Comparison of ENCODE assay signal across 7 cellular contexts in genomic region chr4:38310446-38311043, GRCh38.
DNase-seq lines count a peak whose midpoint lies in the region; ATAC-seq and TF ChIP-seq lines count a peak whose summit lies in the region.

No MANE protein-coding gene starts in this region.

- no peaks in the 10 kb centered on the region for H3K9me3 ChIP-seq in IMR-90 (ENCODE audit: control insufficient read depth, insufficient read depth, low read length)
- no peaks in the 10 kb centered on the region for H3K9me3 ChIP-seq in osteoblast (ENCODE audit: low read depth, low read length)

- H3K9me1 ChIP-seq in IMR-90 (ENCODE audit: insufficient read depth, low read length): no peaks in the 10 kb centered on the region

- no peak overlapping the region for H3K9ac ChIP-seq in IMR-90 (ENCODE audit: low read depth, low read length)

- H3K4me1 Mint-ChIP-seq in activated T-helper 2 cell treated with anti-CD3 and anti-CD28 coated beads, Interferon-gamma antibody, Interleukin-2, Interleukin-4, amounts not matched to agents 10 μg/mL and 5 μg/mL and 100 μg/mL, durations not matched to agents 14 hours and 24 hours and 36 hours (ENCODE audit: low read depth): peaks cover 58% of the 10 kb centered on the region

- H3K56ac ChIP-seq in IMR-90 (ENCODE audit: extremely low read depth, insufficient read depth, low read length): no peak overlapping the region

- H3K79me2 ChIP-seq in osteoblast (ENCODE audit: insufficient read depth, low read length): no peaks in the 10 kb centered on the region

- no peaks in the 10 kb centered on the region for H3K79me1 ChIP-seq in IMR-90 (ENCODE audit: low read depth in 1 of 2, low read length in 2 of 2)

- ATAC-seq in GM21447 (IDR thresholded peaks at IDR 0.05; ENCODE audit: unreplicated experiment): peak; percentile 90
- ATAC-seq in IMR-90 (ENCODE audit: low read depth): no peak

- CTCF ChIA-PET in IMR-90 (lab: Yijun Ruan, JAX): interaction anchor here (1.1 kb wide), 1 partner anchor 9 kb away, joined by 5 read pairs; no protein-coding TSS in a partner anchor

- no peak overlapping the region for H3K4ac ChIP-seq in IMR-90 (ENCODE audit: low read depth, low read length)

- in situ Hi-C loops in IMR-90 (cut with MboI; ENCODE audit: low sequenced_read_pairs): loop anchor here (10.0 kb wide), 1 partner anchor 246 kb away; no protein-coding TSS in a partner anchor

- H3K4me1 ChIP-seq in IMR-90 (ENCODE audit: control insufficient read depth, insufficient read depth, low read length) (no peaks in the 10 kb centered on the region), osteoblast (ENCODE audit: insufficient read depth, low read length) (peaks cover 7% of the 10 kb centered on the region)

- no peak overlapping the region for H2BK5ac ChIP-seq in IMR-90 (ENCODE audit: low read depth, low read length, poor library complexity, severe bottlenecking)

- H4K20me1 ChIP-seq in IMR-90 (ENCODE audit: insufficient read depth, low read length) (no peaks in the 10 kb centered on the region), osteoblast (ENCODE audit: insufficient read depth, low read length) (no peaks in the 10 kb centered on the region)

- H4K8ac ChIP-seq in IMR-90 (ENCODE audit: low read depth in 2 of 2, low read length in 2 of 2): no peak overlapping the region

- no peak overlapping the region for H3K23ac ChIP-seq in IMR-90 (ENCODE audit: low read depth, low read length)

- H2BK20ac ChIP-seq in IMR-90 (ENCODE audit: low read depth, low read length): no peak overlapping the region

- H2AFZ ChIP-seq in IMR-90 (replicated peaks; ENCODE audit: low read length, poor library complexity) (peak overlapping the region; percentile 13), osteoblast (ENCODE audit: low read length) (no peak overlapping the region)

- H2BK15ac ChIP-seq in IMR-90 (ENCODE audit: low read depth, low read length): no peak overlapping the region

- H3K4me3 Mint-ChIP-seq in activated T-helper 2 cell treated with anti-CD3 and anti-CD28 coated beads, Interferon-gamma antibody, Interleukin-2, Interleukin-4, amounts not matched to agents 10 μg/mL and 5 μg/mL and 100 μg/mL, durations not matched to agents 14 hours and 24 hours and 36 hours (ENCODE audit: low read depth): no peak overlapping the region

- H3K4me3 ChIP-seq in IMR-90 (ENCODE audit: insufficient read depth, low read depth, low read length): no peak overlapping the region
- no peak overlapping the region for H3K4me3 ChIP-seq in osteoblast (ENCODE audit: insufficient read depth, low read length)

- no peak overlapping the region for H2AK9ac ChIP-seq in IMR-90 (replicated peaks; ENCODE audit: low read depth, low read length, poor library complexity)

- H2BK120ac ChIP-seq in IMR-90 (ENCODE audit: low read depth, low read length): no peak overlapping the region

- H3K9me3 Mint-ChIP-seq in activated T-helper 2 cell treated with anti-CD3 and anti-CD28 coated beads, Interferon-gamma antibody, Interleukin-2, Interleukin-4, amounts not matched to agents 10 μg/mL and 5 μg/mL and 100 μg/mL, durations not matched to agents 14 hours and 24 hours and 36 hours: peaks cover 13% of the 10 kb centered on the region

- 95% methylated on average over 2 of the region's 4 CpGs; no CpG with 5 or more reads in 1 of the 2 experiments for WGBS in IMR-90 (ENCODE audit: extremely low coverage in 2 of 2, insufficient read length in 1 of 2), 2 experiments

- H2AK5ac ChIP-seq in IMR-90 (ENCODE audit: low read depth, low read length): no peak overlapping the region

- peak overlapping the region; percentile 38 for H3K27ac Mint-ChIP-seq in activated T-helper 2 cell treated with anti-CD3 and anti-CD28 coated beads, Interferon-gamma antibody, Interleukin-2, Interleukin-4, amounts not matched to agents 10 μg/mL and 5 μg/mL and 100 μg/mL, durations not matched to agents 14 hours and 24 hours and 36 hours

- no peak overlapping the region for H4K5ac ChIP-seq in IMR-90 (ENCODE audit: low read depth, low read length)

- H3K36me3 Mint-ChIP-seq in activated T-helper 2 cell treated with anti-CD3 and anti-CD28 coated beads, Interferon-gamma antibody, Interleukin-2, Interleukin-4, amounts not matched to agents 10 μg/mL and 5 μg/mL and 100 μg/mL, durations not matched to agents 14 hours and 24 hours and 36 hours (ENCODE audit: low read depth): peaks cover 15% of the 10 kb centered on the region

- POLR2A ChIA-PET in IMR-90 (lab: Charles Lee; ENCODE audit: unreplicated experiment): no interaction called here

- H3K14ac ChIP-seq in IMR-90 (replicated peaks; ENCODE audit: low read depth, low read length): no peak overlapping the region

- H4K91ac ChIP-seq in IMR-90 (ENCODE audit: insufficient read depth, low read depth, low read length): no peak overlapping the region

- dilution Hi-C loops in IMR-90 (cut with HindIII; ENCODE audit: low sequenced_read_pairs, unreplicated experiment): no loop called here

- H3K27ac ChIP-seq in IMR-90 (ENCODE audit: insufficient read depth, low read length) (no peak overlapping the region), osteoblast (ENCODE audit: low read depth, low read length) (no peak overlapping the region)

- H3K27me3 ChIP-seq in IMR-90 (ENCODE audit: control insufficient read depth, insufficient read depth, low read length) (peaks cover 7% of the 10 kb centered on the region), osteoblast (ENCODE audit: insufficient read depth, low read length) (no peaks in the 10 kb centered on the region)

- H3K36me3 ChIP-seq in IMR-90 (ENCODE audit: control insufficient read depth, insufficient read depth, low read length) (no peaks in the 10 kb centered on the region), osteoblast (ENCODE audit: insufficient read depth, low read length) (no peaks in the 10 kb centered on the region)

- no peak for DNase-seq in IMR-90
- peak; percentile 77 for DNase-seq in activated T-helper 2 cell treated with anti-CD3 and anti-CD28 coated beads, Interferon-gamma antibody, Interleukin-2, Interleukin-4, amounts not matched to agents 10 μg/mL and 5 μg/mL and 100 μg/mL, durations not matched to agents 14 hours and 24 hours and 36 hours (ENCODE audit: low spot score)
- peak; percentile 76 for DNase-seq in stimulated activated CD4-positive, alpha-beta T cell treated with anti-CD3 and anti-CD28 coated beads, Interleukin-15, amount 100 ng/mL, for 24 hours
- DNase-seq in osteoblast (ENCODE audit: insufficient read length, low spot score, missing footprints): no peak
- no peak for DNase-seq in hepatic stellate cell (ENCODE audit: low spot score)
- DNase-seq in DMS153 treated with DMSO at 0.1 percent for 48 hours (lab: John Stamatoyannopoulos, UW; ENCODE audit: unreplicated experiment): no peak

- H3K18ac ChIP-seq in IMR-90 (ENCODE audit: low read depth, low read length): no peak overlapping the region

- BruUV-seq in IMR-90 (replicated peaks; lab: Mats Ljungman, UMichigan): no TSS peak

- intact Hi-C loops in IMR-90 (cut with micrococcal nuclease): no loop called here
- intact Hi-C loops in activated T-helper 2 cell treated with anti-CD3 and anti-CD28 coated beads, Interferon-gamma antibody, Interleukin-2, Interleukin-4, amounts not matched to agents 10 μg/mL and 5 μg/mL and 100 μg/mL, durations not matched to agents 14 hours and 24 hours and 36 hours (cut with micrococcal nuclease): loop anchor here (1.0 to 5.0 kb wide), 5 partner anchors 25 to 1988 kb away; no protein-coding TSS in a partner anchor

- TF ChIP-seq RAD21 in IMR-90 (IDR thresholded peaks at IDR 0.05; ENCODE audit: low read length): no peak

- H3K27me3 Mint-ChIP-seq in activated T-helper 2 cell treated with anti-CD3 and anti-CD28 coated beads, Interferon-gamma antibody, Interleukin-2, Interleukin-4, amounts not matched to agents 10 μg/mL and 5 μg/mL and 100 μg/mL, durations not matched to agents 14 hours and 24 hours and 36 hours (ENCODE audit: low read depth): peaks cover 36% of the 10 kb centered on the region

- TF ChIP-seq POLR2A in IMR-90 (IDR thresholded peaks at IDR 0.05; ENCODE audit: low read depth, low read length): no peak

- TF ChIP-seq CTCF in IMR-90 (conservative IDR thresholded peaks at IDR 0.05; ENCODE audit: low read depth, low read length) (no peak), osteoblast (IDR thresholded peaks at IDR 0.05; ENCODE audit: extremely low read depth, low read depth, low read length) (no peak)

- H3K4me2 ChIP-seq in IMR-90 (ENCODE audit: low read depth, low read length) (no peak overlapping the region), osteoblast (ENCODE audit: insufficient read depth, low read length) (no peak overlapping the region)

TF ChIP-seq in IMR-90, 13 proteins besides CTCF, POLR2A, EP300 and RAD21:
- TF ChIP-seq FOS (IDR thresholded peaks at IDR 0.05; ENCODE audit: low read depth, low read length) (no peak), MAFK (IDR thresholded peaks at IDR 0.05; ENCODE audit: low read depth, low read length) (no peak), CEBPB (IDR thresholded peaks at IDR 0.05; ENCODE audit: low read depth, low read length) (no peak), NFE2L2 (IDR thresholded peaks at IDR 0.05; ENCODE audit: low read depth, low read length) (no peak), RFX5 (IDR thresholded peaks at IDR 0.05; ENCODE audit: low read depth, low read length) (no peak), BHLHE40 (IDR thresholded peaks at IDR 0.05; ENCODE audit: low read depth, low read length) (no peak), RCOR1 (IDR thresholded peaks at IDR 0.05; ENCODE audit: insufficient replicate concordance, low read length) (no peak), ELK1 (IDR thresholded peaks at IDR 0.05; ENCODE audit: borderline replicate concordance, low read depth, low read length) (no peak), MAZ (IDR thresholded peaks at IDR 0.05; ENCODE audit: borderline replicate concordance, low read depth, low read length) (no peak)

Comparison
In these comparisons a context has a peak if more than half of its experiments do, and no peak if none do; other contexts are left out.
1. DNase-seq: peak in activated T-helper 2 cell treated with anti-CD3 and anti-CD28 coated beads, Interferon-gamma antibody, Interleukin-2, Interleukin-4, amounts not matched to agents 10 μg/mL and 5 μg/mL and 100 μg/mL, durations not matched to agents 14 hours and 24 hours and 36 hours (single experiment) and stimulated activated CD4-positive, alpha-beta T cell treated with anti-CD3 and anti-CD28 coated beads, Interleukin-15, amount 100 ng/mL, for 24 hours (single experiment); none in IMR-90 (single experiment), osteoblast (single experiment), hepatic stellate cell (single experiment) and DMS153 treated with DMSO at 0.1 percent for 48 hours (single experiment).